19 cellular contexts compared by ENCODE assay signal in the genomic region with DNA sequence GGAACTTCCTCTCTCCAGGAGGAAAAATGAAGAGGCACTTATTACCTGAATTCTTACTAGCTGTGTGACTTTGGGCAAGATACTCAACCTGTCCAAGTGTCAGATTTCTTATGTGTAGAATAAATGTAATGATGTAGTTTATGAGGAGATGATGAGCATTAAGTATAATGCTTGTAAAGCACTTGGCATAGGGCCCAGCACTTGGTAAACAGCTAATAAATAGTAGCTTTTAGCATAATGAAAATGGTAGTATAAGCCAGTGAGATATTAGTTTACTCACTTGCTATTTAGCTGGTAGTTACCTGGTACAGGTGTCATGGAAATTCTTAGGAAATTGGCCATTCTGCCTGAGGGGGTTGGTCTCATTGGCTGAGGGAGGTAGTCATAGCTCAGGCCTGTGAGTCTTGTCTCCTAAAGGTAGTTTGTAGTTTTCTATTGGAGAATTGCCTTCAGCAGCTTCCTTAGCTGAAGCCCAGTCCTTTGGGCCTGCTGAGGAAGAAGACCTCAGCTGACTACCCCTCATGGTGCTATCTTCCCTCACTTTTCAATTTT.
"Had no signal": no experiment of that assay in that cellular context is flagged by ENCODE, and none has a peak within 500 bp of the region (broad histone marks: within the 10 kb centered on the region; RNA-seq: fewer than 3 reads in every experiment).

No MANE protein-coding gene starts in this region.

- H3K27ac ChIP-seq: cardiac muscle cell, esophagus squamous epithelium, left lung, pancreas, sigmoid colon, upper lobe of left lung had no signal

- H3K9me3 ChIP-seq: esophagus squamous epithelium, mucosa of descending colon, pancreas, sigmoid colon, upper lobe of left lung had no signal

- H3K36me3 ChIP-seq: cardiac muscle cell, esophagus squamous epithelium, left lung, pancreas, sigmoid colon, upper lobe of left lung had no signal

- DNase-seq: activated CD4-positive, alpha-beta T cell treated with anti-CD3 and anti-CD28 coated beads, Interleukin-2, amount 50 U/mL, for 4 hours; activated naive CD4-positive, alpha-beta T cell treated with anti-CD3 and anti-CD28 coated beads for 36 hours; activated T-cell treated with anti-CD3 and anti-CD28 coated beads, Interleukin-2, amount 50 U/mL, for 1 hour; esophagus squamous epithelium; hippocampal formation; kidney; left lung; mucosa of descending colon; naive thymus-derived CD4-positive, alpha-beta T cell; pancreas; sigmoid colon; stimulated activated CD4-positive, alpha-beta T cell treated with anti-CD3 and anti-CD28 coated beads, Interleukin-1b, Interleukin-23, amount 100 ng/mL, for 48 hours; stimulated activated naive CD8-positive, alpha-beta T cell treated with anti-CD3 and anti-CD28 coated beads, Interleukin-15, amount 100 ng/mL, for 72 hours; upper lobe of left lung had no signal

- ATAC-seq: activated CD4-positive, CD25-positive, alpha-beta regulatory T cell treated with anti-CD3 and anti-CD28 coated beads, Interleukin-2, amount 50 U/mL, for 24 hours; left lung; mucosa of descending colon; naive thymus-derived CD4-positive, alpha-beta T cell; pancreas; stimulated activated naive CD8-positive, alpha-beta T cell treated with anti-CD3 and anti-CD28 coated beads, Interleukin-15, amount 100 ng/mL, for 72 hours had no signal

- FAIRE-seq: astrocyte, colon, endometrium, kidney, pancreas had no signal

- H3K4me3 ChIP-seq: cardiac muscle cell, esophagus squamous epithelium, left lung, mucosa of descending colon, pancreas, sigmoid colon, upper lobe of left lung had no signal

- H3K4me1 ChIP-seq: left lung, pancreas, sigmoid colon, upper lobe of left lung had no signal

- H3K27me3 ChIP-seq: cardiac muscle cell, left lung, pancreas, sigmoid colon, upper lobe of left lung had no signal
